10 cellular contexts compared by ENCODE assay signal in genomic region chr14:92254786-92255185, GRCh38.
DNase-seq lines count a peak whose midpoint lies in the region; ATAC-seq lines count a peak whose summit lies in the region.
"Had no signal": no experiment of that assay in that cellular context is flagged by ENCODE, and none has a peak within 500 bp of the region (broad histone marks: within the 10 kb centered on the region; RNA-seq: fewer than 3 reads in every experiment).

No MANE protein-coding gene starts in this region.

- no peaks in the 10 kb centered on the region for H3K9me3 Mint-ChIP-seq in activated naive CD8-positive, alpha-beta T cell treated with anti-CD3 and anti-CD28 coated beads, Interleukin-2, amount 10 ng/mL, durations not matched to agents 7 days and 5 days
- H3K9me3 Mint-ChIP-seq in activated naive CD8-positive, alpha-beta T cell treated with anti-CD3 and anti-CD28 coated beads for 36 hours: no peaks in the 10 kb centered on the region
- no peaks in the 10 kb centered on the region for H3K9me3 Mint-ChIP-seq in stimulated activated memory B cell treated with anti-CD40 and anti-IgM and Interleukin-4, amounts not matched to agents 10 μg/mL and 1 μg/mL and 100 μg/mL, for 72 hours
- H3K9me3 Mint-ChIP-seq: activated CD4-positive, alpha-beta memory T cell treated with anti-CD3 and anti-CD28 coated beads, Interleukin-2, amount 10 ng/mL, durations not matched to agents 7 days and 5 days had no signal

- no peaks in the 10 kb centered on the region for H3K36me3 Mint-ChIP-seq in activated naive CD8-positive, alpha-beta T cell treated with anti-CD3 and anti-CD28 coated beads, Interleukin-2, amount 10 ng/mL, durations not matched to agents 7 days and 5 days
- H3K36me3 Mint-ChIP-seq in activated naive CD8-positive, alpha-beta T cell treated with anti-CD3 and anti-CD28 coated beads for 36 hours: no peaks in the 10 kb centered on the region
- no peaks in the 10 kb centered on the region for H3K36me3 Mint-ChIP-seq in stimulated activated memory B cell treated with anti-CD40 and anti-IgM and Interleukin-4, amounts not matched to agents 10 μg/mL and 1 μg/mL and 100 μg/mL, for 72 hours

- peak overlapping the region; percentile 24 for H3K4me3 Mint-ChIP-seq in activated naive CD8-positive, alpha-beta T cell treated with anti-CD3 and anti-CD28 coated beads, Interleukin-2, amount 10 ng/mL, durations not matched to agents 7 days and 5 days
- no peak overlapping the region for H3K4me3 Mint-ChIP-seq in activated naive CD8-positive, alpha-beta T cell treated with anti-CD3 and anti-CD28 coated beads for 36 hours
- no peak overlapping the region for H3K4me3 Mint-ChIP-seq in stimulated activated memory B cell treated with anti-CD40 and anti-IgM and Interleukin-4, amounts not matched to agents 10 μg/mL and 1 μg/mL and 100 μg/mL, for 72 hours
- H3K4me3 Mint-ChIP-seq: activated CD4-positive, alpha-beta memory T cell treated with anti-CD3 and anti-CD28 coated beads, Interleukin-2, amount 10 ng/mL, durations not matched to agents 7 days and 5 days had no signal

- peaks cover 57% of the 10 kb centered on the region for H3K27me3 Mint-ChIP-seq in activated naive CD8-positive, alpha-beta T cell treated with anti-CD3 and anti-CD28 coated beads, Interleukin-2, amount 10 ng/mL, durations not matched to agents 7 days and 5 days
- peaks cover 60% of the 10 kb centered on the region for H3K27me3 Mint-ChIP-seq in activated naive CD8-positive, alpha-beta T cell treated with anti-CD3 and anti-CD28 coated beads for 36 hours
- H3K27me3 Mint-ChIP-seq in stimulated activated memory B cell treated with anti-CD40 and anti-IgM and Interleukin-4, amounts not matched to agents 10 μg/mL and 1 μg/mL and 100 μg/mL, for 72 hours: peaks cover 71% of the 10 kb centered on the region

- no peak for DNase-seq in activated naive CD8-positive, alpha-beta T cell treated with anti-CD3 and anti-CD28 coated beads, Interleukin-2, amount 10 ng/mL, durations not matched to agents 7 days and 5 days
- DNase-seq in activated naive CD8-positive, alpha-beta T cell treated with anti-CD3 and anti-CD28 coated beads for 36 hours: no peak
- DNase-seq in fibroblast of gingiva (ENCODE audit: low read depth) (peak; percentile 23), medulla oblongata (ENCODE audit: extremely low spot score) (peak; percentile 79), ureter (ENCODE audit: low spot score) (peak; percentile 54), COR-L47 (lab: John Stamatoyannopoulos, UW) (no peak)
- DNase-seq: activated CD4-positive, alpha-beta memory T cell treated with anti-CD3 and anti-CD28 coated beads, Interleukin-2, amount 10 ng/mL, durations not matched to agents 7 days and 5 days; KBM-7 had no signal

- ATAC-seq in activated naive CD8-positive, alpha-beta T cell treated with anti-CD3 and anti-CD28 coated beads, Interleukin-2, amount 10 ng/mL, durations not matched to agents 7 days and 5 days (ENCODE audit: low read depth): no peak
- ATAC-seq in stimulated activated memory B cell treated with anti-CD40 and anti-IgM and Interleukin-4, amounts not matched to agents 10 μg/mL and 1 μg/mL and 100 μg/mL, for 72 hours: no peak
- no peak for ATAC-seq in GM19455 (IDR thresholded peaks at IDR 0.05; ENCODE audit: unreplicated experiment)

- POLR2A ChIA-PET in activated naive CD8-positive, alpha-beta T cell treated with anti-CD3 and anti-CD28 coated beads, Interleukin-2, amount 10 ng/mL, durations not matched to agents 7 days and 5 days (lab: Charles Lee): no interaction called here

- H3K4me1 Mint-ChIP-seq in activated naive CD8-positive, alpha-beta T cell treated with anti-CD3 and anti-CD28 coated beads, Interleukin-2, amount 10 ng/mL, durations not matched to agents 7 days and 5 days: peaks cover 23% of the 10 kb centered on the region
- H3K4me1 Mint-ChIP-seq in activated naive CD8-positive, alpha-beta T cell treated with anti-CD3 and anti-CD28 coated beads for 36 hours: peaks cover 22% of the 10 kb centered on the region
- peaks cover 17% of the 10 kb centered on the region for H3K4me1 Mint-ChIP-seq in stimulated activated memory B cell treated with anti-CD40 and anti-IgM and Interleukin-4, amounts not matched to agents 10 μg/mL and 1 μg/mL and 100 μg/mL, for 72 hours

- no peak overlapping the region for H3K27ac Mint-ChIP-seq in activated naive CD8-positive, alpha-beta T cell treated with anti-CD3 and anti-CD28 coated beads, Interleukin-2, amount 10 ng/mL, durations not matched to agents 7 days and 5 days
- no peak overlapping the region for H3K27ac Mint-ChIP-seq in activated naive CD8-positive, alpha-beta T cell treated with anti-CD3 and anti-CD28 coated beads for 36 hours
- no peak overlapping the region for H3K27ac Mint-ChIP-seq in stimulated activated memory B cell treated with anti-CD40 and anti-IgM and Interleukin-4, amounts not matched to agents 10 μg/mL and 1 μg/mL and 100 μg/mL, for 72 hours
- H3K27ac Mint-ChIP-seq: activated CD4-positive, alpha-beta memory T cell treated with anti-CD3 and anti-CD28 coated beads, Interleukin-2, amount 10 ng/mL, durations not matched to agents 7 days and 5 days had no signal

Comparison
In these comparisons a context has a peak if more than half of its experiments do, and no peak if none do; other contexts are left out.
1. DNase-seq: peak in fibroblast of gingiva (single experiment), medulla oblongata (single experiment) and ureter (single experiment); none in activated naive CD8-positive, alpha-beta T cell treated with anti-CD3 and anti-CD28 coated beads, Interleukin-2, amount 10 ng/mL, durations not matched to agents 7 days and 5 days (single experiment), activated naive CD8-positive, alpha-beta T cell treated with anti-CD3 and anti-CD28 coated beads for 36 hours (single experiment) and COR-L47 (single experiment).